Comparison of ENCODE assay signal across 25 cellular contexts in the genomic region with DNA sequence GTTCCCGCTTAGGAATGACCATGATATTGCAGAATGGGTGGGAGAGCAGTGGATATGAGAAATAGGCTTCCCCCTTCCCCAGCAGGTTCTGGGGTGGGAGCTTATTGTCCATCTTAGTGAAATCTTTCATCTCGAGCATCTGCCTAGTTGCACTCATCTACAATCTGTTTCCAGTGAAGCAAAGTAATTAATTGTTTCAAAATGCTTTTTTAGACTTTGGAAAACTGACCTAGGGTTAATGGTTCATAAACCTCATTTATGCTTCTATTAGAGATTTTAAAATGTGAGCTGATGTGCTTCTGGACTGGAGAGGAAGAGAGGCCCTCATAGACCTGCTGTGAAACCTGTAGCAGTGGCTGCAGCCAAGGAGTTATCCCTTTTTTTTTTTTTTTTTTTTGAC.
"Had no signal": no experiment of that assay in that cellular context is flagged by ENCODE, and none has a peak within 500 bp of the region (broad histone marks: within the 10 kb centered on the region; RNA-seq: fewer than 3 reads in every experiment).

No MANE protein-coding gene starts in this region.

- H3K27ac Mint-ChIP-seq: dendritic cell treated with granulocyte-macrophage colony-stimulating factor and Interleukin-4, amounts not matched to agents 40 ng/mL and 50 ng/mL, for 4 days; effector memory CD8-positive, alpha-beta T cell; endodermal cell had no signal

- H3K27me3 Mint-ChIP-seq: dendritic cell treated with granulocyte-macrophage colony-stimulating factor and Interleukin-4, amounts not matched to agents 40 ng/mL and 50 ng/mL, for 4 days had no signal

- H3K36me3 ChIP-seq: colonic mucosa, esophagus muscularis mucosa, esophagus squamous epithelium, gastrocnemius medialis, gastroesophageal sphincter, heart left ventricle, heart right ventricle had no signal

- H3K9me3 Mint-ChIP-seq: dendritic cell treated with granulocyte-macrophage colony-stimulating factor and Interleukin-4, amounts not matched to agents 40 ng/mL and 50 ng/mL, for 4 days; effector memory CD8-positive, alpha-beta T cell had no signal

- H3K9me3 ChIP-seq: colonic mucosa, esophagus muscularis mucosa, esophagus squamous epithelium, gastrocnemius medialis, gastroesophageal sphincter had no signal

- ATAC-seq: effector memory CD8-positive, alpha-beta T cell; esophagus mucosa; foreskin keratinocyte; gastrocnemius medialis; gastroesophageal sphincter; heart left ventricle; heart right ventricle had no signal

- H3K4me3 ChIP-seq: colonic mucosa, coronary artery, dorsolateral prefrontal cortex, esophagus muscularis mucosa, esophagus squamous epithelium, gastrocnemius medialis, gastroesophageal sphincter, heart left ventricle, heart right ventricle had no signal

- H3K27me3 ChIP-seq: colonic mucosa, esophagus muscularis mucosa, esophagus squamous epithelium, foreskin keratinocyte, gastrocnemius medialis, gastroesophageal sphincter, heart left ventricle had no signal

- H3K27ac ChIP-seq: colonic mucosa, coronary artery, dorsolateral prefrontal cortex, epithelial cell of prostate, esophagus muscularis mucosa, esophagus squamous epithelium, foreskin keratinocyte, gastrocnemius medialis, gastroesophageal sphincter, heart left ventricle, heart right ventricle had no signal

- H3K4me1 ChIP-seq: colonic mucosa, esophagus squamous epithelium, foreskin keratinocyte, gastrocnemius medialis, heart left ventricle, heart right ventricle had no signal

- H3K4me3 Mint-ChIP-seq: dendritic cell treated with granulocyte-macrophage colony-stimulating factor and Interleukin-4, amounts not matched to agents 40 ng/mL and 50 ng/mL, for 4 days; effector memory CD8-positive, alpha-beta T cell; endodermal cell had no signal

- DNase-seq: colonic mucosa; cortex of kidney; dermis blood vessel endothelial cell; dorsolateral prefrontal cortex; effector CD4-positive, alpha-beta T cell; effector CD8-positive, alpha-beta T cell; effector memory CD4-positive, alpha-beta T cell; effector memory CD8-positive, alpha-beta T cell; endodermal cell; erythroblast; esophagus squamous epithelium; foreskin fibroblast; foreskin keratinocyte; foreskin melanocyte; gastrocnemius medialis; glutamatergic neuron; head of caudate nucleus; heart left ventricle; heart right ventricle had no signal
